In the genomic region with DNA sequence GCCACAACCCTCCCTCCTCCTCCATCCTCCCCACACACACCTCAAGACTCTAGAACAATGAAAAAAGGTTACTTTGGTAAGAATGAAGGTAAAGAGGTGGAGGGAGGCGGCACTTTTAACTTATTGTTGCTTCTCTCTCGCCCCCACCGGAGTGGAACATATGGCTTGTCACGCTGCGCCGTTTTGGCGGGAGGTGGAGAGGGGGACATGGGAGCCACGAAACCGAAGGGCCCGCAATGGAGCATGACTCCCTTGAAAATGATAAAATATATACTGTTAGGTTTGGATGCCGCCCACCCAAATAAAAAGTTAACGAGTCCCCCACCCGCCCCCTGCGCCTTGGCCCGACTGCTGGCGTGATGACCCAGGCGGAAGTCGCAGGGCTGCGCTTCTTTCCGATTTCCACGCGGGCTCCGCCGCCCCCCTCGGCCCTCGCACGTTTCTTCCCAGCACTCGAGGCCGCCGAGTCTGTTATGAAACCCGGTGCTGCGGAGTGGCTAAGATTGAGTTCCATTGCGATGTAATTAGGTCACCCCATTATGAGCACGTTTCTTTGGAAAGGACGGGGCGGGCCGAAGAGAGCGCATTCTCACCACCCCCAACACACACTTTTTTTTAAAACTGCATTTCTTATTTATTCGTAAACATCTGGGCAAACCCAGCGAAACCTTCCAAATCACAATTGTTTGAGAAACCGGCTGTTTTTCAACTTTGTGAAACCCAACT, we compare ENCODE assay signal across 8 cellular contexts. TPM values are rescaled to one million over a fixed set of nuclear protein-coding genes. Genes with fewer than 3 reads are reported as not detected.
DNase-seq lines count a peak whose midpoint lies in the region; ATAC-seq and TF ChIP-seq lines count a peak whose summit lies in the region.

No MANE protein-coding gene starts in this region.

- peak; percentile 97 for DNase-seq in ELR (ENCODE audit: low read depth)
- DNase-seq in activated CD4-positive, alpha-beta memory T cell treated with anti-CD3 and anti-CD28 coated beads, Interleukin-2, amount 10 ng/mL, durations not matched to agents 7 days and 5 days, result peak; percentile 82
- DNase-seq in effector CD4-positive, alpha-beta T cell, result peak; percentile 69
- DNase-seq in mesenchymal stem cell, result peak; percentile 99
- DNase-seq in stimulated activated CD8-positive, alpha-beta memory T cell treated with anti-CD3 and anti-CD28 coated beads, Interleukin-15, amount 100 ng/mL, for 48 hours (ENCODE audit: low read depth in 2 of 2), result peak; percentile 74 to 81

- H3K79me1 ChIP-seq in mesenchymal stem cell (replicated peaks; ENCODE audit: low read length, poor library complexity, severe bottlenecking), result peaks cover 4% of the 10 kb centered on the region

- H4K91ac ChIP-seq in mesenchymal stem cell (ENCODE audit: low read length), result peak overlapping the region; percentile 93

- peak overlapping the region; percentile 83 for H4K8ac ChIP-seq in mesenchymal stem cell (ENCODE audit: low read length)

- H4K20me1 ChIP-seq in Loucy (ENCODE audit: insufficient read depth, low read length, poor library complexity, severe bottlenecking), result peaks cover 31% of the 10 kb centered on the region

- H3K27me3 ChIP-seq in Loucy (ENCODE audit: insufficient read depth, low read length, poor library complexity, severe bottlenecking) (peaks cover 7% of the 10 kb centered on the region), mesenchymal stem cell (ENCODE audit: control insufficient read depth in 1 of 2, insufficient read depth in 1 of 2, low read length in 2 of 2) (no peaks in the 10 kb centered on the region)

- no peaks in the 10 kb centered on the region for H3K27me3 Mint-ChIP-seq in activated CD4-positive, alpha-beta memory T cell treated with anti-CD3 and anti-CD28 coated beads, Interleukin-2, amount 10 ng/mL, durations not matched to agents 7 days and 5 days

- no peaks in the 10 kb centered on the region for H3K9me2 ChIP-seq in Loucy (replicated peaks; ENCODE audit: low read depth, low read length)

- peak overlapping the region; percentile 60 for H2BK15ac ChIP-seq in mesenchymal stem cell (ENCODE audit: low read depth, poor library complexity, severe bottlenecking)

- H3K4me3 ChIP-seq in Loucy (ENCODE audit: low read length, poor library complexity, severe bottlenecking) (peak overlapping the region; percentile 96), mesenchymal stem cell (ENCODE audit: insufficient read depth in 1 of 2, low read depth in 1 of 2, low read length in 2 of 2) (peak overlapping the region; percentile 53 to 99)

- no peaks in the 10 kb centered on the region for H3K9me3 ChIP-seq in Loucy (ENCODE audit: insufficient read depth, low read depth, low read length)
- H3K9me3 ChIP-seq in mesenchymal stem cell (ENCODE audit: control insufficient read depth, low read length), result no peaks in the 10 kb centered on the region

- H3K9ac ChIP-seq in Loucy (ENCODE audit: low read depth, low read length, poor library complexity, severe bottlenecking) (peak overlapping the region; percentile 99), mesenchymal stem cell (ENCODE audit: low read length) (peak overlapping the region; percentile 100)

- peak overlapping the region; percentile 100 for H3K27ac Mint-ChIP-seq in activated CD4-positive, alpha-beta memory T cell treated with anti-CD3 and anti-CD28 coated beads, Interleukin-2, amount 10 ng/mL, durations not matched to agents 7 days and 5 days

- H3F3A ChIP-seq in Loucy (ENCODE audit: low read depth), result peaks cover 5% of the 10 kb centered on the region; the same call in 1 of the 2 replicates

- H2AFZ ChIP-seq in Loucy (ENCODE audit: low read length) (0 out of 2 replicates have a peak overlapping the region, but pooled peaks have one; percentile 12), mesenchymal stem cell (ENCODE audit: low read depth, low read length) (no peak overlapping the region)

- peak overlapping the region; percentile 97 for H3K27ac ChIP-seq in mesenchymal stem cell (ENCODE audit: low read length, poor library complexity, severe bottlenecking)

- H3K4me1 Mint-ChIP-seq in activated CD4-positive, alpha-beta memory T cell treated with anti-CD3 and anti-CD28 coated beads, Interleukin-2, amount 10 ng/mL, durations not matched to agents 7 days and 5 days, result peaks cover 41% of the 10 kb centered on the region

- POLR2A ChIA-PET in activated CD4-positive, alpha-beta memory T cell treated with anti-CD3 and anti-CD28 coated beads, Interleukin-2, amount 10 ng/mL, durations not matched to agents 7 days and 5 days (lab: Charles Lee), result interaction anchor here (1.6 to 12.6 kb wide), 9 partner anchors 11 to 584 kb away, joined by 6 to 314 read pairs (median 14); no protein-coding TSS in a partner anchor

- WGBS in mesenchymal stem cell, result under 1% methylated on average over 36 of the region's 41 CpGs

- H3K4me2 ChIP-seq in Loucy (ENCODE audit: low read depth, low read length, poor library complexity, severe bottlenecking) (peak overlapping the region; percentile 98), mesenchymal stem cell (ENCODE audit: low read length, poor library complexity, severe bottlenecking) (peak overlapping the region; percentile 83)

- H3K4me1 ChIP-seq in Loucy (ENCODE audit: insufficient read depth, low read length, poor library complexity, severe bottlenecking) (peaks cover 34% of the 10 kb centered on the region), mesenchymal stem cell (ENCODE audit: control insufficient read depth, insufficient read depth, low read depth, low read length) (peaks cover 18% of the 10 kb centered on the region)

- peaks cover 49% of the 10 kb centered on the region for H3K36me3 Mint-ChIP-seq in activated CD4-positive, alpha-beta memory T cell treated with anti-CD3 and anti-CD28 coated beads, Interleukin-2, amount 10 ng/mL, durations not matched to agents 7 days and 5 days (ENCODE audit: low read depth)

- no peak for TF ChIP-seq CTCF in Loucy (conservative IDR thresholded peaks at IDR 0.05; ENCODE audit: low read length)

- H2BK12ac ChIP-seq in mesenchymal stem cell (ENCODE audit: low read length in 2 of 2), result peak overlapping the region; percentile 93 to 96

- peaks cover 56% of the 10 kb centered on the region for H3K79me2 ChIP-seq in Loucy (ENCODE audit: insufficient read depth, low read length)

- peak overlapping the region; percentile 65 to 96 for H3K23ac ChIP-seq in mesenchymal stem cell (ENCODE audit: low read length in 2 of 2)

- CTCF ChIA-PET in activated CD4-positive, alpha-beta memory T cell treated with anti-CD3 and anti-CD28 coated beads, Interleukin-2, amount 10 ng/mL, durations not matched to agents 7 days and 5 days (lab: Charles Lee), result interaction anchor here (1.6 to 3.2 kb wide), 2 partner anchors 16 to 21 kb away, joined by 4 to 46 read pairs; no protein-coding TSS in a partner anchor

- H2BK120ac ChIP-seq in mesenchymal stem cell (ENCODE audit: low read depth, low read length), result peak overlapping the region; percentile 97

- H3K36me3 ChIP-seq in Loucy (ENCODE audit: insufficient read depth, low read length) (peaks cover 14% of the 10 kb centered on the region; the same call in 1 of the 2 replicates), mesenchymal stem cell (ENCODE audit: control insufficient read depth in 1 of 2, insufficient read depth in 2 of 2, low read depth in 1 of 2, low read length in 2 of 2) (peaks cover 23 to 27% of the 10 kb centered on the region in 2 experiments)

- peak overlapping the region; percentile 99 for H2BK5ac ChIP-seq in mesenchymal stem cell (ENCODE audit: low read depth, low read length, poor library complexity, severe bottlenecking)

- peak overlapping the region; percentile 92 for H3K4me3 Mint-ChIP-seq in activated CD4-positive, alpha-beta memory T cell treated with anti-CD3 and anti-CD28 coated beads, Interleukin-2, amount 10 ng/mL, durations not matched to agents 7 days and 5 days

- H3K18ac ChIP-seq in mesenchymal stem cell (ENCODE audit: low read depth in 1 of 2, low read length in 2 of 2), result peak overlapping the region; percentile 96 to 98

- H3K14ac ChIP-seq in mesenchymal stem cell (ENCODE audit: low read length in 2 of 2), result peak overlapping the region; percentile 91 to 92

- peak overlapping the region; percentile 83 for H2AK5ac ChIP-seq in mesenchymal stem cell (ENCODE audit: low read length, severe bottlenecking)

- H3K9me3 Mint-ChIP-seq in activated CD4-positive, alpha-beta memory T cell treated with anti-CD3 and anti-CD28 coated beads, Interleukin-2, amount 10 ng/mL, durations not matched to agents 7 days and 5 days, result no peaks in the 10 kb centered on the region

- peak overlapping the region; percentile 92 to 98 for H3K4ac ChIP-seq in mesenchymal stem cell (ENCODE audit: low read depth in 1 of 2, low read length in 2 of 2)

- ATAC-seq in HG02798 (IDR thresholded peaks at IDR 0.05; ENCODE audit: poor library complexity, unreplicated experiment), result no peak
- no peak for ATAC-seq in HG03280 (IDR thresholded peaks at IDR 0.05; ENCODE audit: unreplicated experiment)

RNA-seq across cellular contexts. Expression of a gene that starts 1.4 kb away (rescaled TPM):
- total RNA-seq in activated CD4-positive, alpha-beta memory T cell treated with anti-CD3 and anti-CD28 coated beads, Interleukin-2, amount 10 ng/mL, durations not matched to agents 7 days and 5 days, result 100 to 1,000 TPM in 1 of 2 experiments, 10 to 100 TPM in 1; 96.1 to 103 TPM
- polyA plus RNA-seq in mesenchymal stem cell (2013, experiment 1 of 2), result 407 TPM
- 408 TPM for polyA plus RNA-seq in mesenchymal stem cell (2013, experiment 2 of 2)
